In genomic region chr1:211918665-211919414, GRCh38 we compare ENCODE assay signal across 16 cellular contexts.
DNase-seq lines count a peak whose midpoint lies in the region; TF ChIP-seq lines count a peak whose summit lies in the region.
"Had no signal": no experiment of that assay in that cellular context is flagged by ENCODE, and none has a peak within 500 bp of the region (broad histone marks: within the 10 kb centered on the region; RNA-seq: fewer than 3 reads in every experiment).

No MANE protein-coding gene starts in this region.

- peaks cover 0 to 9% (median 0%) of the 10 kb centered on the region in 4 donors for H3K4me1 ChIP-seq in Peyer's patch

- H3K9me3 ChIP-seq in Peyer's patch, result no peaks in the 10 kb centered on the region

- H3K4me3 ChIP-seq in Peyer's patch, result no peak overlapping the region

- H3K27ac ChIP-seq in Peyer's patch, result peak overlapping the region in 3 of 4 donors; percentile 48 to 79 (median 57)

- H3K9me3 Mint-ChIP-seq in CD14-positive monocyte (no peaks in the 10 kb centered on the region), osteocyte (ENCODE audit: unreplicated experiment) (no peaks in the 10 kb centered on the region)
- H3K9me3 Mint-ChIP-seq in dendritic cell treated with granulocyte-macrophage colony-stimulating factor and Interleukin-4, amounts not matched to agents 40 ng/mL and 50 ng/mL, for 4 days, result no peaks in the 10 kb centered on the region
- H3K9me3 Mint-ChIP-seq: CD4-positive, CD25-positive, alpha-beta regulatory T cell had no signal

- H3K36me3 Mint-ChIP-seq in CD14-positive monocyte (no peaks in the 10 kb centered on the region), osteocyte (ENCODE audit: unreplicated experiment) (no peaks in the 10 kb centered on the region)
- no peaks in the 10 kb centered on the region for H3K36me3 Mint-ChIP-seq in dendritic cell treated with granulocyte-macrophage colony-stimulating factor and Interleukin-4, amounts not matched to agents 40 ng/mL and 50 ng/mL, for 4 days (ENCODE audit: low read depth)
- H3K36me3 Mint-ChIP-seq: CD4-positive, CD25-positive, alpha-beta regulatory T cell had no signal

- H3K4me3 Mint-ChIP-seq in CD14-positive monocyte, result no peak overlapping the region
- H3K4me3 Mint-ChIP-seq in dendritic cell treated with granulocyte-macrophage colony-stimulating factor and Interleukin-4, amounts not matched to agents 40 ng/mL and 50 ng/mL, for 4 days, result no peak overlapping the region
- no peak overlapping the region for H3K4me3 Mint-ChIP-seq in osteocyte (ENCODE audit: unreplicated experiment)
- H3K4me3 Mint-ChIP-seq: CD4-positive, CD25-positive, alpha-beta regulatory T cell had no signal

- peaks cover 3 to 17% (median 4%) of the 10 kb centered on the region in 3 donors for H3K27me3 Mint-ChIP-seq in CD14-positive monocyte (ENCODE audit: low read depth in 3 of 3)
- peaks cover 6% of the 10 kb centered on the region for H3K27me3 Mint-ChIP-seq in dendritic cell treated with granulocyte-macrophage colony-stimulating factor and Interleukin-4, amounts not matched to agents 40 ng/mL and 50 ng/mL, for 4 days
- no peaks in the 10 kb centered on the region for H3K27me3 Mint-ChIP-seq in osteocyte (ENCODE audit: unreplicated experiment)

- H3K4me1 Mint-ChIP-seq in CD14-positive monocyte, result peaks cover 28% of the 10 kb centered on the region
- H3K4me1 Mint-ChIP-seq in dendritic cell treated with granulocyte-macrophage colony-stimulating factor and Interleukin-4, amounts not matched to agents 40 ng/mL and 50 ng/mL, for 4 days (ENCODE audit: low read depth), result peaks cover 50% of the 10 kb centered on the region
- H3K4me1 Mint-ChIP-seq in osteocyte (ENCODE audit: unreplicated experiment), result peaks cover 23% of the 10 kb centered on the region
- H3K4me1 Mint-ChIP-seq: CD4-positive, CD25-positive, alpha-beta regulatory T cell had no signal

- H3K27ac Mint-ChIP-seq in CD14-positive monocyte (peak overlapping the region in 5 of 7 donors; percentile 1 to 87 (median 65)), osteocyte (ENCODE audit: unreplicated experiment) (peak overlapping the region; percentile 65)
- H3K27ac Mint-ChIP-seq in dendritic cell treated with granulocyte-macrophage colony-stimulating factor and Interleukin-4, amounts not matched to agents 40 ng/mL and 50 ng/mL, for 4 days, result peak overlapping the region; percentile 69
- H3K27ac Mint-ChIP-seq: CD4-positive, CD25-positive, alpha-beta regulatory T cell had no signal

- intact Hi-C loops in CD14-positive monocyte (cut with micrococcal nuclease) (no loop called here), posterior cingulate gyrus (cut with DNase I) (no loop called here)
- intact Hi-C loops in dendritic cell treated with granulocyte-macrophage colony-stimulating factor and Interleukin-4, amounts not matched to agents 40 ng/mL and 50 ng/mL, for 4 days (cut with micrococcal nuclease), result no loop called here

- TF ChIP-seq CTCF in CD14-positive monocyte (IDR thresholded peaks at IDR 0.05) (peak; percentile 8), Peyer's patch (IDR thresholded peaks at IDR 0.05) (no peak), osteocyte (IDR thresholded peaks at IDR 0.05) (no peak)

- no peak for TF ChIP-seq POLR2A in Peyer's patch (IDR thresholded peaks at IDR 0.05)

- H3K27me3 ChIP-seq in Peyer's patch, result no peaks in the 10 kb centered on the region

- DNase-seq in CD14-positive monocyte (ENCODE audit: low spot score) (no peak), Peyer's patch (no peak), osteocyte (ENCODE audit: extremely low spot score, unreplicated experiment) (no peak), OCI-M1 (lab: John Stamatoyannopoulos, UW) (no peak), T1000 (lab: John Stamatoyannopoulos, UW) (no peak), posterior cingulate gyrus (no peak)
- DNase-seq: activated CD4-positive, CD25-positive, alpha-beta regulatory T cell treated with anti-CD3 and anti-CD28 coated beads, Interleukin-2, amount 50 U/mL, for 72 hours; CD4-positive, CD25-positive, alpha-beta regulatory T cell; cortex of kidney; NCI-H1105 treated with DMSO at 0.1 percent for 48 hours; NCI-H2029; NCI-H226; NCI-H748 treated with DMSO at 0.1 percent for 48 hours; Right ventricle myocardium superior; stimulated activated CD4-positive, alpha-beta T cell treated with anti-CD3 and anti-CD28 coated beads, Interleukin-1b, Interleukin-23, amount 100 ng/mL, for 48 hours had no signal

- H3K36me3 ChIP-seq in Peyer's patch, result no peaks in the 10 kb centered on the region
